Comparison of ENCODE assay signal across 21 cellular contexts in genomic region chr1:227451954-227452353, GRCh38.
"Had no signal": no experiment of that assay in that cellular context is flagged by ENCODE, and none has a peak within 500 bp of the region (broad histone marks: within the 10 kb centered on the region; RNA-seq: fewer than 3 reads in every experiment).

No MANE protein-coding gene starts in this region.

- H3K4me1 Mint-ChIP-seq: immature natural killer cell; nephron progenitor cell; stimulated activated memory B cell treated with anti-CD40 and anti-IgM and Interleukin-4, amounts not matched to agents 10 μg/mL and 1 μg/mL and 100 μg/mL, for 72 hours had no signal

- H3K27ac Mint-ChIP-seq: immature natural killer cell; naive thymus-derived CD8-positive, alpha-beta T cell; nephron progenitor cell; stimulated activated memory B cell treated with anti-CD40 and anti-IgM and Interleukin-4, amounts not matched to agents 10 μg/mL and 1 μg/mL and 100 μg/mL, for 72 hours had no signal

- ATAC-seq: left ventricle myocardium superior; lower lobe of right lung; naive thymus-derived CD8-positive, alpha-beta T cell; stimulated activated memory B cell treated with anti-CD40 and anti-IgM and Interleukin-4, amounts not matched to agents 10 μg/mL and 1 μg/mL and 100 μg/mL, for 72 hours; stimulated activated naive CD8-positive, alpha-beta T cell treated with anti-CD3 and anti-CD28 coated beads, Interleukin-15, Interleukin-2, amounts not matched to agents 100 U/mL and 50 U/mL, for 24 hours; upper lobe of right lung had no signal

- DNase-seq: dorsolateral prefrontal cortex; effector CD4-positive, alpha-beta T cell; hypothalamus; immature natural killer cell; left ventricle myocardium superior; lower lobe of right lung; naive thymus-derived CD8-positive, alpha-beta T cell; nephron progenitor cell; nucleus accumbens; sigmoid colon; spleen; stimulated activated CD4-positive, alpha-beta T cell treated with anti-CD3 and anti-CD28 coated beads, Interleukin-4, amount 100 ng/mL, for 4 hours; stimulated activated naive CD8-positive, alpha-beta T cell treated with anti-CD3 and anti-CD28 coated beads, Interleukin-15, Interleukin-2, amounts not matched to agents 100 U/mL and 50 U/mL, for 24 hours; substantia nigra; transverse colon; upper lobe of right lung; uterus had no signal

- H3K9me3 ChIP-seq: lower lobe of right lung, prostate gland, right atrium auricular region, sigmoid colon, spleen, thoracic aorta, transverse colon, upper lobe of right lung, uterus had no signal

- H3K4me1 ChIP-seq: lower lobe of right lung, prostate gland, sigmoid colon, spleen, transverse colon, upper lobe of right lung, uterus had no signal

- H3K36me3 ChIP-seq: lower lobe of right lung, prostate gland, right atrium auricular region, sigmoid colon, spleen, thoracic aorta, transverse colon, upper lobe of right lung, uterus had no signal

- H3K27me3 ChIP-seq: right atrium auricular region, uterus had no signal

- H3K9me3 Mint-ChIP-seq: immature natural killer cell; naive thymus-derived CD8-positive, alpha-beta T cell had no signal

- H3K36me3 Mint-ChIP-seq: stimulated activated memory B cell treated with anti-CD40 and anti-IgM and Interleukin-4, amounts not matched to agents 10 μg/mL and 1 μg/mL and 100 μg/mL, for 72 hours had no signal

- H3K4me3 Mint-ChIP-seq: immature natural killer cell; naive thymus-derived CD8-positive, alpha-beta T cell; nephron progenitor cell; stimulated activated memory B cell treated with anti-CD40 and anti-IgM and Interleukin-4, amounts not matched to agents 10 μg/mL and 1 μg/mL and 100 μg/mL, for 72 hours had no signal

- H3K4me3 ChIP-seq: dorsolateral prefrontal cortex, lower lobe of right lung, prostate gland, right atrium auricular region, sigmoid colon, spleen, thoracic aorta, transverse colon, upper lobe of right lung, uterus had no signal

- H3K27ac ChIP-seq: dorsolateral prefrontal cortex, lower lobe of right lung, prostate gland, right atrium auricular region, sigmoid colon, spleen, thoracic aorta, transverse colon, upper lobe of right lung, uterus had no signal
